1 cellular context compared by ENCODE assay signal in genomic region chr3:57791245-57791644, GRCh38.
TF ChIP-seq lines count a peak whose summit lies in the region.

No MANE protein-coding gene starts in this region.

TF ChIP-seq in K562, 482 proteins besides CTCF, POLR2A, EP300 and RAD21 (continued from another document and continues in another):
- TF ChIP-seq, protein P1, sequence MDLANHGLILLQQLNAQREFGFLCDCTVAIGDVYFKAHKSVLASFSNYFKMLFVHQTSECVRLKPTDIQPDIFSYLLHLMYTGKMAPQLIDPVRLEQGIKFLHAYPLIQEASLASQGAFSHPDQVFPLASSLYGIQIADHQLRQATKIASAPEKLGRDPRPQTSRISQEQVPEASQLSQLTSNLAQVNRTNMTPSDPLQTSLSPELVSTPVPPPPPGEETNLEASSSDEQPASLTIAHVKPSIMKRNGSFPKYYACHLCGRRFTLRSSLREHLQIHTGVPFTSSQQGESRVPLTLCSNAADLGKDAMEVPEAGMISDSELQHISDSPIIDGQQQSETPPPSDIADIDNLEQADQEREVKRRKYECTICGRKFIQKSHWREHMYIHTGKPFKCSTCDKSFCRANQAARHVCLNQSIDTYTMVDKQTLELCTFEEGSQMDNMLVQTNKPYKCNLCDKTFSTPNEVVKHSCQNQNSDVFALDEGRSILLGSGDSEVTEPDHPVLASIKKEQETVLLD (IDR thresholded peaks at IDR 0.05): no peak
- no peak for TF ChIP-seq SETDB1 (IDR thresholded peaks at IDR 0.05; ENCODE audit: low read length)
- no peak for TF ChIP-seq KDM5B (IDR thresholded peaks at IDR 0.05; ENCODE audit: insufficient replicate concordance, low read depth, low read length)
- no peak for TF ChIP-seq ZBED1 (IDR thresholded peaks at IDR 0.05)
- TF ChIP-seq SNAPC5 (CRISPR knock-in tag; IDR thresholded peaks at IDR 0.05): no peak
- no peak for TF ChIP-seq ZNF431 (CRISPR knock-in tag; IDR thresholded peaks at IDR 0.05)
- no peak for TF ChIP-seq ZNF124 (CRISPR knock-in tag; IDR thresholded peaks at IDR 0.05)
- TF ChIP-seq PHB (CRISPR knock-in tag; IDR thresholded peaks at IDR 0.05): no peak
- TF ChIP-seq FOXJ3 (CRISPR knock-in tag; IDR thresholded peaks at IDR 0.05): no peak
- TF ChIP-seq, protein P2, sequence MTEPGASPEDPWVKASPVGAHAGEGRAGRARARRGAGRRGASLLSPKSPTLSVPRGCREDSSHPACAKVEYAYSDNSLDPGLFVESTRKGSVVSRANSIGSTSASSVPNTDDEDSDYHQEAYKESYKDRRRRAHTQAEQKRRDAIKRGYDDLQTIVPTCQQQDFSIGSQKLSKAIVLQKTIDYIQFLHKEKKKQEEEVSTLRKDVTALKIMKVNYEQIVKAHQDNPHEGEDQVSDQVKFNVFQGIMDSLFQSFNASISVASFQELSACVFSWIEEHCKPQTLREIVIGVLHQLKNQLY (CRISPR knock-in tag; conservative IDR thresholded peaks at IDR 0.05): no peak
- no peak for TF ChIP-seq ZNF184 (CRISPR knock-in tag; IDR thresholded peaks at IDR 0.05)
- no peak for TF ChIP-seq KLF6 (CRISPR knock-in tag; IDR thresholded peaks at IDR 0.05; ENCODE audit: borderline replicate concordance)
- TF ChIP-seq, protein P3, sequence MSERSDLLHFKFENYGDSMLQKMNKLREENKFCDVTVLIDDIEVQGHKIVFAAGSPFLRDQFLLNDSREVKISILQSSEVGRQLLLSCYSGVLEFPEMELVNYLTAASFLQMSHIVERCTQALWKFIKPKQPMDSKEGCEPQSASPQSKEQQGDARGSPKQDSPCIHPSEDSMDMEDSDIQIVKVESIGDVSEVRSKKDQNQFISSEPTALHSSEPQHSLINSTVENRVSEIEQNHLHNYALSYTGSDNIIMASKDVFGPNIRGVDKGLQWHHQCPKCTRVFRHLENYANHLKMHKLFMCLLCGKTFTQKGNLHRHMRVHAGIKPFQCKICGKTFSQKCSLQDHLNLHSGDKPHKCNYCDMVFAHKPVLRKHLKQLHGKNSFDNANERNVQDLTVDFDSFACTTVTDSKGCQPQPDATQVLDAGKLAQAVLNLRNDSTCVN (CRISPR knock-in tag; IDR thresholded peaks at IDR 0.05): no peak
- TF ChIP-seq MAFF (IDR thresholded peaks at IDR 0.05; ENCODE audit: low read length): peak; percentile 79
- TF ChIP-seq TRIM24 (IDR thresholded peaks at IDR 0.05): peak in 1 of 2 experiments; percentile 41; a peak in 1 of 4 replicates
- TF ChIP-seq ATF7 (IDR thresholded peaks at IDR 0.05): 0 out of 2 replicates have a peak, but pooled peaks have one; percentile 13
- no peak for TF ChIP-seq ZNF165 (CRISPR knock-in tag; IDR thresholded peaks at IDR 0.05; ENCODE audit: borderline replicate concordance)
- no peak for TF ChIP-seq TAF7 (tag; IDR thresholded peaks at IDR 0.05)
- TF ChIP-seq MXI1 (IDR thresholded peaks at IDR 0.05; ENCODE audit: low read depth, low read length): no peak
- TF ChIP-seq XRCC3 (IDR thresholded peaks at IDR 0.05): no peak
- TF ChIP-seq POLR3G (IDR thresholded peaks at IDR 0.05; ENCODE audit: extremely low read depth, insufficient read length, insufficient replicate concordance): no peak
- TF ChIP-seq PURB (CRISPR knock-in tag; IDR thresholded peaks at IDR 0.05; ENCODE audit: low read depth): no peak
- TF ChIP-seq, protein P4, sequence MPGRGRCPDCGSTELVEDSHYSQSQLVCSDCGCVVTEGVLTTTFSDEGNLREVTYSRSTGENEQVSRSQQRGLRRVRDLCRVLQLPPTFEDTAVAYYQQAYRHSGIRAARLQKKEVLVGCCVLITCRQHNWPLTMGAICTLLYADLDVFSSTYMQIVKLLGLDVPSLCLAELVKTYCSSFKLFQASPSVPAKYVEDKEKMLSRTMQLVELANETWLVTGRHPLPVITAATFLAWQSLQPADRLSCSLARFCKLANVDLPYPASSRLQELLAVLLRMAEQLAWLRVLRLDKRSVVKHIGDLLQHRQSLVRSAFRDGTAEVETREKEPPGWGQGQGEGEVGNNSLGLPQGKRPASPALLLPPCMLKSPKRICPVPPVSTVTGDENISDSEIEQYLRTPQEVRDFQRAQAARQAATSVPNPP (IDR thresholded peaks at IDR 0.05; ENCODE audit: borderline replicate concordance, insufficient read depth, insufficient read length): no peak
- no peak for TF ChIP-seq RB1 (IDR thresholded peaks at IDR 0.05; ENCODE audit: low read depth)
- peak; percentile 73 for TF ChIP-seq MAFK (IDR thresholded peaks at IDR 0.05; ENCODE audit: low read length)
- TF ChIP-seq ZNF586 (CRISPR knock-in tag; conservative IDR thresholded peaks at IDR 0.05): no peak
- no peak for TF ChIP-seq SMARCB1 (IDR thresholded peaks at IDR 0.05; ENCODE audit: insufficient read length, low read depth)
- TF ChIP-seq, protein P5, sequence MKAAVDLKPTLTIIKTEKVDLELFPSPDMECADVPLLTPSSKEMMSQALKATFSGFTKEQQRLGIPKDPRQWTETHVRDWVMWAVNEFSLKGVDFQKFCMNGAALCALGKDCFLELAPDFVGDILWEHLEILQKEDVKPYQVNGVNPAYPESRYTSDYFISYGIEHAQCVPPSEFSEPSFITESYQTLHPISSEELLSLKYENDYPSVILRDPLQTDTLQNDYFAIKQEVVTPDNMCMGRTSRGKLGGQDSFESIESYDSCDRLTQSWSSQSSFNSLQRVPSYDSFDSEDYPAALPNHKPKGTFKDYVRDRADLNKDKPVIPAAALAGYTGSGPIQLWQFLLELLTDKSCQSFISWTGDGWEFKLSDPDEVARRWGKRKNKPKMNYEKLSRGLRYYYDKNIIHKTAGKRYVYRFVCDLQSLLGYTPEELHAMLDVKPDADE (conservative IDR thresholded peaks at IDR 0.05; ENCODE audit: control insufficient read depth, low read depth, low read length): no peak
- TF ChIP-seq, protein P6, sequence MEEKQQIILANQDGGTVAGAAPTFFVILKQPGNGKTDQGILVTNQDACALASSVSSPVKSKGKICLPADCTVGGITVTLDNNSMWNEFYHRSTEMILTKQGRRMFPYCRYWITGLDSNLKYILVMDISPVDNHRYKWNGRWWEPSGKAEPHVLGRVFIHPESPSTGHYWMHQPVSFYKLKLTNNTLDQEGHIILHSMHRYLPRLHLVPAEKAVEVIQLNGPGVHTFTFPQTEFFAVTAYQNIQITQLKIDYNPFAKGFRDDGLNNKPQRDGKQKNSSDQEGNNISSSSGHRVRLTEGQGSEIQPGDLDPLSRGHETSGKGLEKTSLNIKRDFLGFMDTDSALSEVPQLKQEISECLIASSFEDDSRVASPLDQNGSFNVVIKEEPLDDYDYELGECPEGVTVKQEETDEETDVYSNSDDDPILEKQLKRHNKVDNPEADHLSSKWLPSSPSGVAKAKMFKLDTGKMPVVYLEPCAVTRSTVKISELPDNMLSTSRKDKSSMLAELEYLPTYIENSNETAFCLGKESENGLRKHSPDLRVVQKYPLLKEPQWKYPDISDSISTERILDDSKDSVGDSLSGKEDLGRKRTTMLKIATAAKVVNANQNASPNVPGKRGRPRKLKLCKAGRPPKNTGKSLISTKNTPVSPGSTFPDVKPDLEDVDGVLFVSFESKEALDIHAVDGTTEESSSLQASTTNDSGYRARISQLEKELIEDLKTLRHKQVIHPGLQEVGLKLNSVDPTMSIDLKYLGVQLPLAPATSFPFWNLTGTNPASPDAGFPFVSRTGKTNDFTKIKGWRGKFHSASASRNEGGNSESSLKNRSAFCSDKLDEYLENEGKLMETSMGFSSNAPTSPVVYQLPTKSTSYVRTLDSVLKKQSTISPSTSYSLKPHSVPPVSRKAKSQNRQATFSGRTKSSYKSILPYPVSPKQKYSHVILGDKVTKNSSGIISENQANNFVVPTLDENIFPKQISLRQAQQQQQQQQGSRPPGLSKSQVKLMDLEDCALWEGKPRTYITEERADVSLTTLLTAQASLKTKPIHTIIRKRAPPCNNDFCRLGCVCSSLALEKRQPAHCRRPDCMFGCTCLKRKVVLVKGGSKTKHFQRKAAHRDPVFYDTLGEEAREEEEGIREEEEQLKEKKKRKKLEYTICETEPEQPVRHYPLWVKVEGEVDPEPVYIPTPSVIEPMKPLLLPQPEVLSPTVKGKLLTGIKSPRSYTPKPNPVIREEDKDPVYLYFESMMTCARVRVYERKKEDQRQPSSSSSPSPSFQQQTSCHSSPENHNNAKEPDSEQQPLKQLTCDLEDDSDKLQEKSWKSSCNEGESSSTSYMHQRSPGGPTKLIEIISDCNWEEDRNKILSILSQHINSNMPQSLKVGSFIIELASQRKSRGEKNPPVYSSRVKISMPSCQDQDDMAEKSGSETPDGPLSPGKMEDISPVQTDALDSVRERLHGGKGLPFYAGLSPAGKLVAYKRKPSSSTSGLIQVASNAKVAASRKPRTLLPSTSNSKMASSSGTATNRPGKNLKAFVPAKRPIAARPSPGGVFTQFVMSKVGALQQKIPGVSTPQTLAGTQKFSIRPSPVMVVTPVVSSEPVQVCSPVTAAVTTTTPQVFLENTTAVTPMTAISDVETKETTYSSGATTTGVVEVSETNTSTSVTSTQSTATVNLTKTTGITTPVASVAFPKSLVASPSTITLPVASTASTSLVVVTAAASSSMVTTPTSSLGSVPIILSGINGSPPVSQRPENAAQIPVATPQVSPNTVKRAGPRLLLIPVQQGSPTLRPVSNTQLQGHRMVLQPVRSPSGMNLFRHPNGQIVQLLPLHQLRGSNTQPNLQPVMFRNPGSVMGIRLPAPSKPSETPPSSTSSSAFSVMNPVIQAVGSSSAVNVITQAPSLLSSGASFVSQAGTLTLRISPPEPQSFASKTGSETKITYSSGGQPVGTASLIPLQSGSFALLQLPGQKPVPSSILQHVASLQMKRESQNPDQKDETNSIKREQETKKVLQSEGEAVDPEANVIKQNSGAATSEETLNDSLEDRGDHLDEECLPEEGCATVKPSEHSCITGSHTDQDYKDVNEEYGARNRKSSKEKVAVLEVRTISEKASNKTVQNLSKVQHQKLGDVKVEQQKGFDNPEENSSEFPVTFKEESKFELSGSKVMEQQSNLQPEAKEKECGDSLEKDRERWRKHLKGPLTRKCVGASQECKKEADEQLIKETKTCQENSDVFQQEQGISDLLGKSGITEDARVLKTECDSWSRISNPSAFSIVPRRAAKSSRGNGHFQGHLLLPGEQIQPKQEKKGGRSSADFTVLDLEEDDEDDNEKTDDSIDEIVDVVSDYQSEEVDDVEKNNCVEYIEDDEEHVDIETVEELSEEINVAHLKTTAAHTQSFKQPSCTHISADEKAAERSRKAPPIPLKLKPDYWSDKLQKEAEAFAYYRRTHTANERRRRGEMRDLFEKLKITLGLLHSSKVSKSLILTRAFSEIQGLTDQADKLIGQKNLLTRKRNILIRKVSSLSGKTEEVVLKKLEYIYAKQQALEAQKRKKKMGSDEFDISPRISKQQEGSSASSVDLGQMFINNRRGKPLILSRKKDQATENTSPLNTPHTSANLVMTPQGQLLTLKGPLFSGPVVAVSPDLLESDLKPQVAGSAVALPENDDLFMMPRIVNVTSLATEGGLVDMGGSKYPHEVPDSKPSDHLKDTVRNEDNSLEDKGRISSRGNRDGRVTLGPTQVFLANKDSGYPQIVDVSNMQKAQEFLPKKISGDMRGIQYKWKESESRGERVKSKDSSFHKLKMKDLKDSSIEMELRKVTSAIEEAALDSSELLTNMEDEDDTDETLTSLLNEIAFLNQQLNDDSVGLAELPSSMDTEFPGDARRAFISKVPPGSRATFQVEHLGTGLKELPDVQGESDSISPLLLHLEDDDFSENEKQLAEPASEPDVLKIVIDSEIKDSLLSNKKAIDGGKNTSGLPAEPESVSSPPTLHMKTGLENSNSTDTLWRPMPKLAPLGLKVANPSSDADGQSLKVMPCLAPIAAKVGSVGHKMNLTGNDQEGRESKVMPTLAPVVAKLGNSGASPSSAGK (IDR thresholded peaks at IDR 0.05): no peak
- peak; percentile 86 for TF ChIP-seq MAFG (tag; conservative IDR thresholded peaks at IDR 0.05)
- no peak for TF ChIP-seq HLTF (IDR thresholded peaks at IDR 0.05)
- TF ChIP-seq MTA2 (IDR thresholded peaks at IDR 0.05; ENCODE audit: low read depth): no peak
- no peak for TF ChIP-seq ZSCAN29 (IDR thresholded peaks at IDR 0.05)
- TF ChIP-seq TEAD2 (tag; IDR thresholded peaks at IDR 0.05): no peak
- no peak for TF ChIP-seq BRCA1 (IDR thresholded peaks at IDR 0.05)
- TF ChIP-seq BRCA1 (CRISPR knock-in tag; IDR thresholded peaks at IDR 0.05): no peak
- no peak for TF ChIP-seq FIP1L1 (IDR thresholded peaks at IDR 0.05; ENCODE audit: low read depth, low read length, poor library complexity, severe bottlenecking)
- TF ChIP-seq GABPA (tag; conservative IDR thresholded peaks at IDR 0.05; ENCODE audit: low read depth): no peak
- TF ChIP-seq HDAC8 (tag; IDR thresholded peaks at IDR 0.05): no peak
- TF ChIP-seq ZNF282 (CRISPR knock-in tag; IDR thresholded peaks at IDR 0.05): no peak
- 0 out of 4 replicates have a peak, but pooled peaks of 1 of the 2 experiments have one; percentile 32 for TF ChIP-seq HDAC1 (IDR thresholded peaks at IDR 0.05)
- TF ChIP-seq SMC3 (conservative IDR thresholded peaks at IDR 0.05; ENCODE audit: insufficient read depth, low read depth, low read length): no peak
- no peak for TF ChIP-seq CREB3 (tag; conservative IDR thresholded peaks at IDR 0.05; ENCODE audit: low read depth)
- TF ChIP-seq ZBTB8A (IDR thresholded peaks at IDR 0.05; ENCODE audit: partially characterized antibody): no peak
- TF ChIP-seq ZNF354B (CRISPR knock-in tag; IDR thresholded peaks at IDR 0.05): no peak
